In the genomic region with DNA sequence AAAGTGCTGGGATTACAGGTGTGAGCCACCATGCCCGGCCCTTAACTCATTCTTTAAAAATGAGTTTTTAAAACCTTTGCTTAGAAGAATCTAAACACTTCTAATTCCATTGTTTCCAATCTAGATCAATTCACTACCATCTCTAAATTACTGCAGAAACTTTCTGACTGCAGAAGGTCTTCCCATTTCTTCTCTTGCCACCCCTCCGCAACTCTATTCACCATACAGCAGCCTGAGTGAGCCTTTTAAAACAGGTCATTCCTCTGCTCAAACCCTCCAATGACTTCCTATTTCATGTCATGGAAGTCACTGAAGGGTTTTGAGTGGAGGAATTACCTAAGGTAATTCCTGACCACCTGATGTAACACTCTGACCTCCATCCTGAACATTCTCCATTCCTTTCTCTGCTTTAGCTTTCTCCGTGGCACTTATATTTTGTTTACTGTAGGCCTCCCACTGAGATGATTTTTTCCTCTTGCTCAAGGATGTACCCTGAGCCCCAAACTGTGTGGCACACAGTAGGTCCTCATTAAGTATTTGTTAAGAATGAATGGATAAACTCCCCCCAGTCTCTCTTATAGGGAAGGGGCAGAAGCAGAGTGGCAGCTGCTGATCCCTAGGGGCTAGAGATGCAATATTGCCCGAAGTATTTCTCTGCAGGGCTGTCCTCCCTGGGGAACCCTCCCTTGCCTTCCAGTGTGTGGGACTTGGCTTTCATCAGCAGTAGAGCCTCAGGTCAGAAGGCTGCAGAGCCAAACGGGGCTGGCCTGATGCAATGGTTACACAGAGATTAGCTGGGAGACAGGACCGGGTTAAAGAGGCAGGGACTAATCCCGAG, we compare ENCODE assay signal across 7 cellular contexts. TPM values are rescaled to one million over a fixed set of nuclear protein-coding genes. Genes with fewer than 3 reads are reported as not detected.
DNase-seq lines count a peak whose midpoint lies in the region; ATAC-seq and TF ChIP-seq lines count a peak whose summit lies in the region.

No MANE protein-coding gene starts in this region.

- CTCF ChIA-PET in OCI-LY7 (lab: Charles Lee; ENCODE audit: unreplicated experiment), result no interaction called here

- peaks cover 43% of the 10 kb centered on the region for H3K27me3 Mint-ChIP-seq in GM23338 (ENCODE audit: insufficient read depth, low read depth, poor library complexity)

- H3K79me2 ChIP-seq in GM23338 (replicated peaks; ENCODE audit: insufficient read depth) (peaks cover 29% of the 10 kb centered on the region), OCI-LY7 (ENCODE audit: insufficient read depth, low read depth, low read length) (peaks cover 34% of the 10 kb centered on the region)

- H3K9me2 ChIP-seq in GM23338 (ENCODE audit: insufficient read depth), result no peaks in the 10 kb centered on the region
- no peaks in the 10 kb centered on the region for H3K9me2 ChIP-seq in OCI-LY7 (ENCODE audit: insufficient read depth, low read length)

- H3K36me3 ChIP-seq in GM23338 (ENCODE audit: insufficient read depth) (peaks cover 37% of the 10 kb centered on the region), OCI-LY7 (ENCODE audit: insufficient read depth, low read length) (peaks cover 61% of the 10 kb centered on the region), mesenchymal stem cell (ENCODE audit: control insufficient read depth in 1 of 2, insufficient read depth in 2 of 2, low read depth in 1 of 2, low read length in 2 of 2) (peaks cover 25 to 50% of the 10 kb centered on the region in 2 experiments), upper lobe of right lung (peaks cover 43% of the 10 kb centered on the region)

- no peak overlapping the region for H2BK12ac ChIP-seq in mesenchymal stem cell (ENCODE audit: low read length in 2 of 2)

- peak overlapping the region; percentile 99 for H3K27ac Mint-ChIP-seq in GM23338

- no peaks in the 10 kb centered on the region for H3K9me3 ChIP-seq in OCI-LY7 (ENCODE audit: low read length)
- no peaks in the 10 kb centered on the region for H3K9me3 ChIP-seq in mesenchymal stem cell (ENCODE audit: control insufficient read depth, low read length)
- no peaks in the 10 kb centered on the region for H3K9me3 ChIP-seq in upper lobe of right lung

- peaks cover 44% of the 10 kb centered on the region for H3K4me1 Mint-ChIP-seq in GM23338

- H3K4me3 Mint-ChIP-seq in GM23338, result peak overlapping the region; percentile 83

- H2AFZ ChIP-seq in GM23338 (no peak overlapping the region), OCI-LY7 (ENCODE audit: low read length) (no peak overlapping the region), mesenchymal stem cell (ENCODE audit: low read depth, low read length) (no peak overlapping the region)

- intact Hi-C loops in OCI-LY7 (cut with micrococcal nuclease; ENCODE audit: unreplicated experiment), result no loop called here
- intact Hi-C loops in upper lobe of right lung (cut with DNase I), result no loop called here

- H3K27ac ChIP-seq in GM23338 (ENCODE audit: low read depth) (peak overlapping the region; percentile 98), OCI-LY7 (ENCODE audit: low read depth, low read length, poor library complexity, severe bottlenecking) (peak overlapping the region; percentile 78), coronary artery (peak overlapping the region; percentile 98 to 99), mesenchymal stem cell (ENCODE audit: low read length, poor library complexity, severe bottlenecking) (peak overlapping the region; percentile 95), upper lobe of right lung (peak overlapping the region; percentile 90)

- peak overlapping the region; percentile 14 to 15 for H3K4ac ChIP-seq in mesenchymal stem cell (ENCODE audit: low read depth in 1 of 2, low read length in 2 of 2)

- H4K8ac ChIP-seq in mesenchymal stem cell (ENCODE audit: low read length), result no peak overlapping the region

- H2BK5ac ChIP-seq in mesenchymal stem cell (ENCODE audit: low read depth, low read length, poor library complexity, severe bottlenecking), result no peak overlapping the region

- peak; percentile 49 for DNase-seq in GM23338 (ENCODE audit: low spot score)
- DNase-seq in OCI-LY7 (ENCODE audit: low spot score), result peak; percentile 67
- peak; percentile 82 for DNase-seq in coronary artery (ENCODE audit: low spot score)
- DNase-seq in mesenchymal stem cell, result peak; percentile 43
- DNase-seq in upper lobe of right lung, result no peak
- DNase-seq in GM19240 (ENCODE audit: insufficient read length, low spot score), result no peak

- H2BK120ac ChIP-seq in mesenchymal stem cell (ENCODE audit: low read depth, low read length), result no peak overlapping the region

- peak overlapping the region in 1 of 2 experiments; percentile 82 for H3K14ac ChIP-seq in mesenchymal stem cell (ENCODE audit: low read length in 2 of 2)

- H4K20me1 ChIP-seq in GM23338 (replicated peaks; ENCODE audit: insufficient read depth) (peaks cover 35% of the 10 kb centered on the region), OCI-LY7 (ENCODE audit: insufficient read depth, low read length) (peaks cover 17% of the 10 kb centered on the region)

- WGBS in mesenchymal stem cell, result 33% methylated on average over 7 of the region's 7 CpGs

- no peak overlapping the region for H2BK15ac ChIP-seq in mesenchymal stem cell (ENCODE audit: low read depth, poor library complexity, severe bottlenecking)

- H3K27me3 ChIP-seq in GM23338 (ENCODE audit: insufficient read depth) (no peaks in the 10 kb centered on the region), mesenchymal stem cell (ENCODE audit: control insufficient read depth in 1 of 2, insufficient read depth in 1 of 2, low read length in 2 of 2) (no peaks in the 10 kb centered on the region), upper lobe of right lung (no peaks in the 10 kb centered on the region)

- TF ChIP-seq CTCF in GM23338 (conservative IDR thresholded peaks at IDR 0.05; ENCODE audit: low read depth in 2 of 2), result no peak
- TF ChIP-seq CTCF in OCI-LY7 (conservative IDR thresholded peaks at IDR 0.05; ENCODE audit: low read length), result no peak
- TF ChIP-seq CTCF in coronary artery (IDR thresholded peaks at IDR 0.05), result no peak
- TF ChIP-seq CTCF in upper lobe of right lung (IDR thresholded peaks at IDR 0.05), result no peak

- peaks cover 82% of the 10 kb centered on the region for H3F3A ChIP-seq in GM23338 (replicated peaks; ENCODE audit: low read depth)

- no peaks in the 10 kb centered on the region; the same call in 2 of the 3 replicates for H3K9me3 Mint-ChIP-seq in GM23338

- H3K4me1 ChIP-seq in GM23338 (ENCODE audit: insufficient read depth) (peaks cover 35% of the 10 kb centered on the region), OCI-LY7 (ENCODE audit: insufficient read depth, low read length, poor library complexity, severe bottlenecking) (peaks cover 38% of the 10 kb centered on the region), mesenchymal stem cell (ENCODE audit: control insufficient read depth, insufficient read depth, low read depth, low read length) (peaks cover 21% of the 10 kb centered on the region), upper lobe of right lung (peaks cover 45% of the 10 kb centered on the region)

- POLR2A ChIA-PET in OCI-LY7 (lab: Charles Lee), result interaction anchor here (0.6 to 0.9 kb wide), 2 partner anchors 33 to 54 kb away, joined by 3 read pairs; no protein-coding TSS in a partner anchor

- no TSS peak for BruUV-seq in OCI-LY7 (replicated peaks; lab: Mats Ljungman, UMichigan)

- no peak overlapping the region for H3K23ac ChIP-seq in mesenchymal stem cell (ENCODE audit: low read length in 2 of 2)

- H4K91ac ChIP-seq in mesenchymal stem cell (ENCODE audit: low read length), result no peak overlapping the region

- ATAC-seq in GM23338 (peak; percentile 4), upper lobe of right lung (no peak), GM18511 (IDR thresholded peaks at IDR 0.05; ENCODE audit: unreplicated experiment) (no peak)

- H2AK5ac ChIP-seq in mesenchymal stem cell (ENCODE audit: low read length, severe bottlenecking), result no peak overlapping the region

- H3K9ac ChIP-seq in mesenchymal stem cell (ENCODE audit: low read length), result peak overlapping the region; percentile 98

- peaks cover 55% of the 10 kb centered on the region for H3K36me3 Mint-ChIP-seq in GM23338 (ENCODE audit: low read depth)

- peak overlapping the region; percentile 77 for H3K4me3 ChIP-seq in GM23338
- H3K4me3 ChIP-seq in OCI-LY7 (ENCODE audit: low read depth, low read length, poor library complexity, severe bottlenecking), result peak overlapping the region; percentile 84
- H3K4me3 ChIP-seq in coronary artery, result peak overlapping the region; percentile 80
- H3K4me3 ChIP-seq in mesenchymal stem cell (ENCODE audit: insufficient read depth in 1 of 2, low read depth in 1 of 2, low read length in 2 of 2), result peak overlapping the region; percentile 66 to 94
- peak overlapping the region; percentile 94 for H3K4me3 ChIP-seq in upper lobe of right lung

- H3K4me2 ChIP-seq in GM23338 (peak overlapping the region; percentile 99), OCI-LY7 (ENCODE audit: low read length) (peak overlapping the region; percentile 93), mesenchymal stem cell (ENCODE audit: low read length, poor library complexity, severe bottlenecking) (peak overlapping the region; percentile 71)

- H3K79me1 ChIP-seq in mesenchymal stem cell (replicated peaks; ENCODE audit: low read length, poor library complexity, severe bottlenecking), result peaks cover 5% of the 10 kb centered on the region

- H3K18ac ChIP-seq in mesenchymal stem cell (ENCODE audit: low read depth in 1 of 2, low read length in 2 of 2), result peak overlapping the region in 1 of 2 experiments; percentile 94

RNA-seq across cellular contexts. Expression of a gene that starts 1.2 kb away (rescaled TPM):
- total RNA-seq in GM23338 (2014; rRNA removed; shearing (Covaris generic)), result 3.9 and 4.1 TPM in 2 replicates
- 11.7 and 12.5 TPM in 2 replicates for polyA plus RNA-seq in GM23338 (2016; fragmentation: Nextera tagmentation; extraction: Ambion mirVana)
- 42.7 and 43.7 TPM in 2 replicates for total RNA-seq in OCI-LY7 (2014; rRNA removed; shearing (Covaris generic))
- 32.3 and 34.5 TPM in 2 replicates for total RNA-seq in OCI-LY7 (2022)
- polyA plus RNA-seq in mesenchymal stem cell (2013, experiment 1 of 2), result 43.7 TPM
- polyA plus RNA-seq in mesenchymal stem cell (2013, experiment 2 of 2), result 45.0 TPM
- total RNA-seq in upper lobe of right lung, result 47.3 TPM

RNA-seq across cellular contexts. Expression of a gene that starts 3.5 kb away (rescaled TPM):
- total RNA-seq in GM23338 (2014; rRNA removed; shearing (Covaris generic)), result 12.5 and 16.9 TPM in 2 replicates
- 17.1 and 18.3 TPM in 2 replicates for polyA plus RNA-seq in GM23338 (2016; fragmentation: Nextera tagmentation; extraction: Ambion mirVana)
- total RNA-seq in OCI-LY7 (2014; rRNA removed; shearing (Covaris generic)), result 21.8 and 23.9 TPM in 2 replicates
- total RNA-seq in OCI-LY7 (2022) (110 and 112 TPM in 2 replicates), upper lobe of right lung (85.8 TPM)
- polyA plus RNA-seq in mesenchymal stem cell (2013, experiment 1 of 2), result 44.2 TPM
- polyA plus RNA-seq in mesenchymal stem cell (2013, experiment 2 of 2), result 40.9 TPM

RNA-seq across cellular contexts. Expression of a gene that starts 27.9 kb away (rescaled TPM):
- 134 and 157 TPM in 2 replicates for total RNA-seq in GM23338 (2014; rRNA removed; shearing (Covaris generic))
- polyA plus RNA-seq in GM23338 (2016; fragmentation: Nextera tagmentation; extraction: Ambion mirVana), result 56.1 and 62.3 TPM in 2 replicates
- 61.8 and 68.4 TPM in 2 replicates for total RNA-seq in OCI-LY7 (2014; rRNA removed; shearing (Covaris generic))
- total RNA-seq in OCI-LY7 (2022), result 97.2 and 98.9 TPM in 2 replicates
- polyA plus RNA-seq in mesenchymal stem cell (2013, experiment 1 of 2), result 143 TPM
- 134 TPM for polyA plus RNA-seq in mesenchymal stem cell (2013, experiment 2 of 2)
- total RNA-seq in upper lobe of right lung, result 90.7 TPM

RNA-seq across cellular contexts. Expression of a gene that starts 30.7 kb away (rescaled TPM):
- 16.5 and 21.3 TPM in 2 replicates for total RNA-seq in GM23338 (2014; rRNA removed; shearing (Covaris generic))
- polyA plus RNA-seq in GM23338 (2016; fragmentation: Nextera tagmentation; extraction: Ambion mirVana), result 9.1 and 11.1 TPM in 2 replicates
- 0.09 and 0.10 TPM in 2 replicates for total RNA-seq in OCI-LY7 (2014; rRNA removed; shearing (Covaris generic))
- total RNA-seq in OCI-LY7 (2022) (1.2 and 1.6 TPM in 2 replicates), upper lobe of right lung (0.14 TPM)
- polyA plus RNA-seq in mesenchymal stem cell (2013, experiment 1 of 2), result 0.26 TPM
- 0.22 TPM for polyA plus RNA-seq in mesenchymal stem cell (2013, experiment 2 of 2)

RNA-seq across cellular contexts. Expression of a gene that starts 31.3 kb away (rescaled TPM):
- 247 and 266 TPM in 2 replicates for total RNA-seq in GM23338 (2014; rRNA removed; shearing (Covaris generic))
- polyA plus RNA-seq in GM23338 (2016; fragmentation: Nextera tagmentation; extraction: Ambion mirVana), result 351 and 389 TPM in 2 replicates
- 262 and 272 TPM in 2 replicates for total RNA-seq in OCI-LY7 (2014; rRNA removed; shearing (Covaris generic))
- total RNA-seq in OCI-LY7 (2022) (461 and 465 TPM in 2 replicates), upper lobe of right lung (141 TPM)
- 410 TPM for polyA plus RNA-seq in mesenchymal stem cell (2013, experiment 1 of 2)
- polyA plus RNA-seq in mesenchymal stem cell (2013, experiment 2 of 2), result 418 TPM

Comparison
In these comparisons a context has a peak if more than half of its experiments do, and no peak if none do; other contexts are left out.
1. DNase-seq: peak in GM23338 (single experiment), OCI-LY7 (single experiment), coronary artery (single experiment) and mesenchymal stem cell (single experiment); none in upper lobe of right lung (single experiment) and GM19240 (single experiment).
2. Peak in every context shown above with its lines, with median percentiles within 50 percentile points of each other: H3K27ac ChIP-seq, H3K4me2 ChIP-seq and H3K4me3 ChIP-seq.